Comparison of ENCODE assay signal across 1 cellular context in genomic region chr14:68774771-68775613, GRCh38.
TF ChIP-seq lines count a peak whose summit lies in the region.

No MANE protein-coding gene starts in this region.

TF ChIP-seq in H1, 55 proteins besides CTCF, POLR2A, EP300 and RAD21 (continued from another document):
- TF ChIP-seq EGR1 (IDR thresholded peaks at IDR 0.05; ENCODE audit: borderline replicate concordance, low read depth, low read length), result no peak
- TF ChIP-seq TEAD4 (IDR thresholded peaks at IDR 0.05; ENCODE audit: low read depth, low read length), result no peak
- TF ChIP-seq SP2 (IDR thresholded peaks at IDR 0.05; ENCODE audit: low read length), result no peak
- no peak for TF ChIP-seq EZH2 (IDR thresholded peaks at IDR 0.05; ENCODE audit: low read depth, low read length, severe bottlenecking)
- TF ChIP-seq RNF2 (IDR thresholded peaks at IDR 0.05; ENCODE audit: borderline replicate concordance, low read depth, low read length, missing control alignments, poor library complexity, severe bottlenecking), result no peak
- TF ChIP-seq MAX (IDR thresholded peaks at IDR 0.05), result no peak
- TF ChIP-seq HDAC2 (IDR thresholded peaks at IDR 0.05; ENCODE audit: borderline replicate concordance in 1 of 2, low read depth in 2 of 2, low read length in 2 of 2), result no peak
- TF ChIP-seq FOSL1 (IDR thresholded peaks at IDR 0.05; ENCODE audit: insufficient read depth, low read depth, low read length), result no peak
- no peak for TF ChIP-seq SAP30 (IDR thresholded peaks at IDR 0.05; ENCODE audit: insufficient read depth, insufficient replicate concordance, low read length)
- TF ChIP-seq NANOG (IDR thresholded peaks at IDR 0.05; ENCODE audit: insufficient read depth, low read depth, low read length, poor library complexity, severe bottlenecking), result no peak
- no peak for TF ChIP-seq CREB1 (IDR thresholded peaks at IDR 0.05)
- TF ChIP-seq TAF7 (optimal IDR thresholded peaks at IDR 0.05; ENCODE audit: borderline replicate concordance, low read depth, low read length), result no peak
- TF ChIP-seq RBBP5 (IDR thresholded peaks at IDR 0.05; ENCODE audit: borderline replicate concordance, low read depth, low read length), result no peak
- no peak for TF ChIP-seq GTF2F1 (IDR thresholded peaks at IDR 0.05; ENCODE audit: borderline replicate concordance, low read depth, low read length)
- TF ChIP-seq HDAC6 (IDR thresholded peaks at IDR 0.05; ENCODE audit: low read depth, low read length), result no peak
